ENCODE assay signal across 29 cellular contexts in genomic region chr9:116409659-116410058, GRCh38.
"Had no signal": no experiment of that assay in that cellular context is flagged by ENCODE, and none has a peak within 500 bp of the region (broad histone marks: within the 10 kb centered on the region; RNA-seq: fewer than 3 reads in every experiment).

No MANE protein-coding gene starts in this region.

- DNase-seq: activated B cell treated with CpG ODN at 0.5 μM for 24 hours; activated CD4-positive, alpha-beta memory T cell treated with anti-CD3 and anti-CD28 coated beads for 36 hours; activated CD4-positive, alpha-beta T cell treated with anti-CD3 and anti-CD28 coated beads for 1 hour; activated CD4-positive, alpha-beta T cell treated with anti-CD3 and anti-CD28 coated beads for 36 hours; activated CD4-positive, alpha-beta T cell treated with anti-CD3 and anti-CD28 coated beads, Interleukin-2, amount 10 ng/mL, durations not matched to agents 24 days and 14 days; activated CD4-positive, alpha-beta T cell treated with anti-CD3 and anti-CD28 coated beads, Interleukin-2, amount 50 U/mL, for 1 hour; activated CD4-positive, alpha-beta T cell treated with anti-CD3 and anti-CD28 coated beads, Interleukin-2, amount 50 U/mL, for 4 hours; activated CD8-positive, alpha-beta memory T cell treated with anti-CD3 and anti-CD28 coated beads, Interleukin-2, amount 50 U/mL, for 4 hours; activated CD8-positive, alpha-beta T cell treated with anti-CD3 and anti-CD28 coated beads for 36 hours; activated effector memory CD4-positive, alpha-beta T cell treated with anti-CD3 and anti-CD28 coated beads, Interleukin-2, amount 50 U/mL, for 16 hours; activated gamma-delta T cell treated with Interleukin-2 at 50 U/mL for 16 hours; activated naive CD4-positive, alpha-beta T cell; activated naive CD4-positive, alpha-beta T cell treated with anti-CD3 and anti-CD28 coated beads for 36 hours; activated naive CD4-positive, alpha-beta T cell treated with anti-CD3 and anti-CD28 coated beads, Interleukin-2, amount 50 U/mL, for 16 hours; activated naive CD8-positive, alpha-beta T cell treated with anti-CD3 and anti-CD28 coated beads, Interleukin-2, amount 10 ng/mL, durations not matched to agents 7 days and 5 days; activated naive CD8-positive, alpha-beta T cell treated with anti-CD3 and anti-CD28 coated beads, Interleukin-2, amount 50 U/mL, for 24 hours; activated T-cell treated with anti-CD3 and anti-CD28 coated beads for 4 hours; activated T-cell treated with anti-CD3 and anti-CD28 coated beads, Interleukin-2, amount 50 U/mL, for 1 hour; activated T-cell treated with anti-CD3 and anti-CD28 coated beads, Interleukin-2, amount 50 U/mL, for 4 hours; activated T-cell treated with anti-CD3 and anti-CD28 coated beads, Interleukin-2, amount 50 U/mL, for 72 hours; amygdala; anterior cingulate cortex; cerebellar nuclear complex; T-helper 1 cell; T-helper 2 cell; T-helper 9 cell had no signal

- H3K9me3 ChIP-seq: ascending aorta had no signal

- H3K4me1 ChIP-seq: ascending aorta had no signal

- H3K27me3 ChIP-seq: ascending aorta had no signal

- H3K36me3 ChIP-seq: ascending aorta had no signal

- H3K4me3 ChIP-seq: ascending aorta had no signal

- FAIRE-seq: TTC549 had no signal

- H3K27ac ChIP-seq: ascending aorta, VCaP had no signal
